In genomic region chr11:43835104-43835503, GRCh38 we compare ENCODE assay signal across 22 cellular contexts. TPM values are rescaled to one million over a fixed set of nuclear protein-coding genes. Genes with fewer than 3 reads are reported as not detected.
DNase-seq lines count a peak whose midpoint lies in the region; ATAC-seq, FAIRE-seq and TF ChIP-seq lines count a peak whose summit lies in the region.
"Had no signal": no experiment of that assay in that cellular context is flagged by ENCODE, and none has a peak within 500 bp of the region (broad histone marks: within the 10 kb centered on the region; RNA-seq: fewer than 3 reads in every experiment).

No MANE protein-coding gene starts in this region.

- H3K23ac ChIP-seq in neuronal stem cell (ENCODE audit: low read depth, low read length, poor library complexity) = no peak overlapping the region

- no peaks in the 10 kb centered on the region for H3K79me1 ChIP-seq in neuronal stem cell (ENCODE audit: low read depth, low read length)

- H2BK120ac ChIP-seq in neuronal stem cell (ENCODE audit: low read depth, low read length) = no peak overlapping the region

- H3K18ac ChIP-seq in neuronal stem cell (ENCODE audit: low read length) = no peak overlapping the region

- no peak overlapping the region for H3K4me3 ChIP-seq in fibroblast of villous mesenchyme (ENCODE audit: low read depth, low read length)
- H3K4me3 ChIP-seq in neuronal stem cell (ENCODE audit: low read length in 2 of 2) = no peak overlapping the region
- H3K4me3 ChIP-seq: psoas muscle, SJSA1 had no signal

- no peak overlapping the region for H4K91ac ChIP-seq in neuronal stem cell (ENCODE audit: low read depth, low read length, poor library complexity)

- H3K4me2 ChIP-seq in neuronal stem cell (ENCODE audit: insufficient read depth, low read length, poor library complexity, severe bottlenecking) = peak overlapping the region; percentile 21

- no peak for TF ChIP-seq CTCF in fibroblast of villous mesenchyme (IDR thresholded peaks at IDR 0.05; ENCODE audit: insufficient read depth, low read depth, low read length)

- no peak overlapping the region for H3K9ac ChIP-seq in neuronal stem cell (ENCODE audit: low read depth, low read length, poor library complexity)

- peaks cover 8 to 10% of the 10 kb centered on the region in 2 donors for H3K4me1 ChIP-seq in neuronal stem cell (ENCODE audit: control insufficient read depth in 2 of 2, insufficient read depth in 1 of 2, low read depth in 1 of 2, low read length in 2 of 2)

- peaks cover 5 to 41% of the 10 kb centered on the region in 2 donors for H3K36me3 ChIP-seq in neuronal stem cell (replicated peaks in 1 of 2; ENCODE audit: control insufficient read depth in 2 of 2, insufficient read depth in 2 of 2, low read length in 2 of 2)

- 100% methylated on average over 1 of the region's 7 CpGs; no CpG with 5 or more reads in 1 of the 2 donors for WGBS in neuronal stem cell (ENCODE audit: extremely low coverage in 2 of 2, insufficient read length in 2 of 2, insufficient replicate concordance in 1 of 2), 2 donors

- H2AK5ac ChIP-seq in neuronal stem cell (ENCODE audit: low read depth, low read length) = no peak overlapping the region

- no peaks in the 10 kb centered on the region for H3K27me3 ChIP-seq in neuronal stem cell (ENCODE audit: control insufficient read depth in 3 of 3, insufficient read depth in 3 of 3, low read depth in 1 of 3, low read length in 3 of 3)
- H3K27me3 ChIP-seq: SJSA1 had no signal

- TF ChIP-seq POLR2A in GM12891 (IDR thresholded peaks at IDR 0.05; ENCODE audit: low read depth, low read length) = no peak

- no peak overlapping the region for H4K8ac ChIP-seq in neuronal stem cell (ENCODE audit: low read depth, low read length)

- H3K4ac ChIP-seq in neuronal stem cell (ENCODE audit: low read length) = no peak overlapping the region

- peak; percentile 56 for FAIRE-seq in GM12891 (lab: Jason Lieb, UNC)

- H3K14ac ChIP-seq in neuronal stem cell (ENCODE audit: low read length) = no peak overlapping the region

- no peak for ATAC-seq in HG02798 (IDR thresholded peaks at IDR 0.05; ENCODE audit: poor library complexity, unreplicated experiment)
- ATAC-seq in stimulated activated naive CD8-positive, alpha-beta T cell treated with anti-CD3 and anti-CD28 coated beads, Interleukin-15, Interleukin-2, amounts not matched to agents 100 U/mL and 50 U/mL, for 24 hours = no peak
- ATAC-seq: HCT116, left cardiac atrium, PC-3, psoas muscle had no signal

- DNase-seq in GM12891 (ENCODE audit: insufficient read length, low spot score) (no peak), amniotic epithelial cell (ENCODE audit: low read depth) (peak; percentile 70), fibroblast of villous mesenchyme (ENCODE audit: low read depth) (peak; percentile 52), neuronal stem cell (ENCODE audit: low spot score) (peak; percentile 26), COR-L47 (lab: John Stamatoyannopoulos, UW) (no peak), CD1c-positive myeloid dendritic cell (ENCODE audit: extremely low spot score) (no peak)
- DNase-seq in stimulated activated naive CD8-positive, alpha-beta T cell treated with anti-CD3 and anti-CD28 coated beads, Interleukin-15, Interleukin-2, amounts not matched to agents 100 U/mL and 50 U/mL, for 24 hours = no peak
- DNase-seq: activated CD4-positive, alpha-beta T cell treated with anti-CD3 and anti-CD28 coated beads, Interleukin-2, amount 50 U/mL, for 1 hour; activated naive CD4-positive, alpha-beta T cell treated with anti-CD3 and anti-CD28 coated beads, Interleukin-2, amount 10 ng/mL, durations not matched to agents 7 days and 5 days; activated T-cell treated with anti-CD3 and anti-CD28 coated beads for 4 hours; Calu3; effector CD4-positive, alpha-beta T cell; GF-D8; Kasumi-1; left cardiac atrium; NCI-H1436 treated with DMSO at 0.1 percent for 48 hours; PC-3; psoas muscle; stimulated activated CD4-positive, alpha-beta T cell treated with anti-CD3 and anti-CD28 coated beads, Interleukin-12 subunit alpha, Interleukin-12 subunit beta, amount 100 ng/mL, for 4 hours had no signal

- H3K9me3 ChIP-seq in neuronal stem cell (replicated peaks in 1 of 2; ENCODE audit: control insufficient read depth in 2 of 2, insufficient read depth in 1 of 2, low read depth in 1 of 2, low read length in 2 of 2) = no peaks in the 10 kb centered on the region
- H3K9me3 ChIP-seq: psoas muscle, SJSA1 had no signal

- no peak overlapping the region for H2BK15ac ChIP-seq in neuronal stem cell (ENCODE audit: low read length)

- no peak overlapping the region for H2BK12ac ChIP-seq in neuronal stem cell (ENCODE audit: low read length)

- no peak overlapping the region for H2AFZ ChIP-seq in neuronal stem cell (ENCODE audit: low read length)

- peak overlapping the region; percentile 50 for H3K27ac ChIP-seq in neuronal stem cell (replicated peaks; ENCODE audit: low read length)
- H3K27ac ChIP-seq: psoas muscle, SJSA1 had no signal

- no peak overlapping the region for H2BK5ac ChIP-seq in neuronal stem cell (ENCODE audit: low read length)

TF ChIP-seq in GM12891, 5 proteins besides CTCF, POLR2A, EP300 and RAD21:
- no peak for TF ChIP-seq SPI1 (IDR thresholded peaks at IDR 0.05; ENCODE audit: low read depth, low read length)
- TF ChIP-seq POU2F2 (IDR thresholded peaks at IDR 0.05; ENCODE audit: low read depth, low read length) = no peak
- no peak for TF ChIP-seq PAX5 (IDR thresholded peaks at IDR 0.05; ENCODE audit: insufficient read depth, low read length, severe bottlenecking)
- no peak for TF ChIP-seq TAF1 (IDR thresholded peaks at IDR 0.05; ENCODE audit: low read depth, low read length)
- TF ChIP-seq POLR2AphosphoS5 (IDR thresholded peaks at IDR 0.05; ENCODE audit: low read depth, low read length) = no peak

RNA-seq across cellular contexts. Expression of gene ALKBH3, which starts 45.5 kb away (rescaled TPM):
- polyA plus RNA-seq in GM12891 (2012; ENCODE audit: low read depth, missing spikeins) = 30.5 TPM
- 33.7 and 51.5 TPM in 2 replicates for total RNA-seq in fibroblast of villous mesenchyme
- 15.5 TPM for polyA plus RNA-seq in neuronal stem cell (2013, experiment 1 of 2)
- polyA plus RNA-seq in neuronal stem cell (2013, experiment 2 of 2) = 14.1 TPM

Comparison
In these comparisons a context has a peak if more than half of its experiments do, and no peak if none do; other contexts are left out.
1. DNase-seq: peak in amniotic epithelial cell (single experiment), fibroblast of villous mesenchyme (single experiment) and neuronal stem cell (single experiment); none in GM12891 (single experiment), COR-L47 (single experiment), stimulated activated naive CD8-positive, alpha-beta T cell treated with anti-CD3 and anti-CD28 coated beads, Interleukin-15, Interleukin-2, amounts not matched to agents 100 U/mL and 50 U/mL, for 24 hours (single experiment) and CD1c-positive myeloid dendritic cell (single experiment).